19 cellular contexts compared by ENCODE assay signal in the genomic region with DNA sequence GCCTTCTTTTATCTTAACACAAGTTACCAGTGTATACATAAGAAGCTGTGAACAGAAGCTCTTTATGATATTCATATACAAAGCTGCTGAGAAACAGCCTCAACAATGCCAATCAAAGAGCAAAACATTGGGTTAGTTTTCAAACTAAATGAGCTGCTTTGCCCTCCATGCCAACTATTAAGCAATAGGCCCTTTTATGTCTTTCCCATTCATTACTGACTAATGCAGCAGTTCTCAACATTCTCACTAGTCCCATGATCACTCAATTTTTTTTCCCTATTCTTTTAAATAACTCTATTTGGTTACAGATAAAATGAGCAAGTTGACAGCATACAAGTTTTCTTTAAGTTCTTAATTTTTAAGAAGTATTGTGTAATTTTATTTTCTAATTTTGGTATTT. TPM values are rescaled to one million over a fixed set of nuclear protein-coding genes. Genes with fewer than 3 reads are reported as not detected.
DNase-seq lines count a peak whose midpoint lies in the region; ATAC-seq and TF ChIP-seq lines count a peak whose summit lies in the region.
"Had no signal": no experiment of that assay in that cellular context is flagged by ENCODE, and none has a peak within 500 bp of the region (broad histone marks: within the 10 kb centered on the region; RNA-seq: fewer than 3 reads in every experiment).

No MANE protein-coding gene starts in this region.

- H3K36me3 Mint-ChIP-seq in nephron progenitor cell (ENCODE audit: low read depth) = peaks cover 70% of the 10 kb centered on the region
- H3K36me3 Mint-ChIP-seq in effector memory CD8-positive, alpha-beta T cell (ENCODE audit: insufficient read depth) = peaks cover 4% of the 10 kb centered on the region

- H3K4me1 Mint-ChIP-seq in nephron progenitor cell = peaks cover 17% of the 10 kb centered on the region
- peaks cover 0 to 1% of the 10 kb centered on the region in 2 donors for H3K4me1 Mint-ChIP-seq in effector memory CD8-positive, alpha-beta T cell (ENCODE audit: low read depth in 2 of 2)
- H3K4me1 Mint-ChIP-seq: nephron had no signal

- no peak for ATAC-seq in effector memory CD8-positive, alpha-beta T cell (replicated peaks)
- ATAC-seq: activated CD8-positive, alpha-beta T cell treated with anti-CD3 and anti-CD28 coated beads, Interleukin-2, amount 10 ng/mL, durations not matched to agents 7 days and 5 days; GM23338 had no signal

- no peak overlapping the region for H3K4me3 Mint-ChIP-seq in nephron progenitor cell
- H3K4me3 Mint-ChIP-seq in effector memory CD8-positive, alpha-beta T cell = no peak overlapping the region
- H3K4me3 Mint-ChIP-seq: activated CD8-positive, alpha-beta T cell treated with anti-CD3 and anti-CD28 coated beads, Interleukin-2, amount 10 ng/mL, durations not matched to agents 7 days and 5 days; GM23338; nephron had no signal

- TF ChIP-seq CTCF in AG10803 (conservative IDR thresholded peaks at IDR 0.05; ENCODE audit: low read length) (no peak), nephron progenitor cell (IDR thresholded peaks at IDR 0.05) (no peak)

- peak overlapping the region; percentile 36 for H3K27ac Mint-ChIP-seq in nephron progenitor cell
- H3K27ac Mint-ChIP-seq in effector memory CD8-positive, alpha-beta T cell = no peak overlapping the region
- H3K27ac Mint-ChIP-seq: activated CD8-positive, alpha-beta T cell treated with anti-CD3 and anti-CD28 coated beads, Interleukin-2, amount 10 ng/mL, durations not matched to agents 7 days and 5 days; GM23338; nephron had no signal

- no peaks in the 10 kb centered on the region for H3K9me3 Mint-ChIP-seq in nephron progenitor cell
- no peaks in the 10 kb centered on the region for H3K9me3 Mint-ChIP-seq in effector memory CD8-positive, alpha-beta T cell
- H3K9me3 Mint-ChIP-seq: GM23338, nephron had no signal

- DNase-seq in AG10803 (ENCODE audit: low read depth) = peak; percentile 44
- DNase-seq in SK-MEL-5 (ENCODE audit: low read depth, low spot score) = peak; percentile 97
- DNase-seq in fibroblast of peridontal ligament (ENCODE audit: extremely low read depth) = peak; percentile 68
- DNase-seq in nephron progenitor cell = no peak
- no peak for DNase-seq in NCI-H1092 treated with DMSO at 0.1 percent for 48 hours (lab: John Stamatoyannopoulos, UW)
- DNase-seq in mucosa of gallbladder (ENCODE audit: low spot score) = no peak
- DNase-seq in AG08396 (ENCODE audit: low spot score) = no peak
- DNase-seq in effector memory CD8-positive, alpha-beta T cell = no peak
- DNase-seq: ACHN; activated CD8-positive, alpha-beta T cell treated with anti-CD3 and anti-CD28 coated beads, Interleukin-2, amount 10 ng/mL, durations not matched to agents 7 days and 5 days; activated effector memory CD4-positive, alpha-beta T cell treated with Interleukin-2 at 50 U/mL for 16 hours; Calu3; effector CD8-positive, alpha-beta T cell; NCI-H1105 treated with DMSO at 0.1 percent for 48 hours; NCI-H2227 treated with DMSO at 0.1 percent for 48 hours; stimulated activated naive CD4-positive, alpha-beta T cell had no signal

- no peaks in the 10 kb centered on the region for H3K27me3 Mint-ChIP-seq in nephron progenitor cell (ENCODE audit: low read depth, poor library complexity)
- no peaks in the 10 kb centered on the region for H3K27me3 Mint-ChIP-seq in effector memory CD8-positive, alpha-beta T cell

- no peak overlapping the region for H3K4me3 ChIP-seq in AG10803 (ENCODE audit: low read length)
- H3K4me3 ChIP-seq: ascending aorta, GM23338 had no signal

- in situ Hi-C loops in SK-MEL-5 (cut with HindIII; ENCODE audit: low pct_unique_long_range_greater_than_20kb, low sequenced_read_pairs) = no loop called here

RNA-seq across cellular contexts. Expression of a gene that starts 57.9 kb away (rescaled TPM):
- total RNA-seq in SK-MEL-5 (2014; rRNA removed; shearing (Covaris generic)) = not detected in 2 replicates
- not detected in 2 replicates for polyA plus RNA-seq in SK-MEL-5 (2015; cell fraction: cytosol; rRNA removed)
- polyA plus RNA-seq in SK-MEL-5 (2015; cell fraction: nucleus; rRNA removed) = 0.08 TPM in 1 of 2 replicates, not detected in the other
- total RNA-seq in mucosa of gallbladder = 46.5 TPM
- total RNA-seq: activated CD8-positive, alpha-beta T cell treated with anti-CD3 and anti-CD28 coated beads, Interleukin-2, amount 10 ng/mL, durations not matched to agents 7 days and 5 days had no signal

Comparison
In these comparisons a context has a peak if more than half of its experiments do, and no peak if none do; other contexts are left out.
1. DNase-seq: peak in AG10803 (single experiment), SK-MEL-5 (single experiment) and fibroblast of peridontal ligament (single experiment); none in nephron progenitor cell (single experiment), NCI-H1092 treated with DMSO at 0.1 percent for 48 hours (single experiment), mucosa of gallbladder (single experiment), AG08396 (single experiment) and effector memory CD8-positive, alpha-beta T cell (0 of 3).
2. RNA of a gene that starts 57.9 kb away (total RNA-seq): 46.5 TPM in mucosa of gallbladder (single experiment); not detected in SK-MEL-5; every median in the first group is over 10 times any median in the second.